12 cellular contexts compared by ENCODE assay signal in genomic region chr1:44649788-44650158, GRCh38.
"Had no signal": no experiment of that assay in that cellular context is flagged by ENCODE, and none has a peak within 500 bp of the region (broad histone marks: within the 10 kb centered on the region; RNA-seq: fewer than 3 reads in every experiment).

No MANE protein-coding gene starts in this region.

- H3K27ac Mint-ChIP-seq: activated CD4-positive, alpha-beta T cell treated with anti-CD3 and anti-CD28 coated beads, Interleukin-2, amount 10 ng/mL, durations not matched to agents 7 days and 5 days; activated naive CD8-positive, alpha-beta T cell treated with anti-CD3 and anti-CD28 coated beads for 36 hours; activated T-cell treated with anti-CD3 and anti-CD28 coated beads, Interleukin-2, amount 50 U/mL, for 72 hours; stimulated activated memory B cell treated with anti-CD40 and anti-IgM and Interleukin-4, amounts not matched to agents 10 μg/mL and 1 μg/mL and 100 μg/mL, for 72 hours had no signal

- DNase-seq: activated CD4-positive, alpha-beta T cell treated with anti-CD3 and anti-CD28 coated beads, Interleukin-2, amount 10 ng/mL, durations not matched to agents 7 days and 5 days; activated CD4-positive, CD25-positive, alpha-beta regulatory T cell; activated CD8-positive, alpha-beta memory T cell treated with anti-CD3 and anti-CD28 coated beads, Interleukin-2, amount 50 U/mL, for 48 hours; activated naive CD8-positive, alpha-beta T cell treated with anti-CD3 and anti-CD28 coated beads for 36 hours; activated T-cell treated with anti-CD3 and anti-CD28 coated beads, Interleukin-2, amount 50 U/mL, for 72 hours; stimulated activated CD4-positive, alpha-beta T cell treated with anti-CD3 and anti-CD28 coated beads, Interleukin-2, amount 100 ng/mL, for 48 hours; tibial artery; uterus had no signal

- H3K36me3 ChIP-seq: uterus had no signal

- H3K4me3 ChIP-seq: pancreas, tibial artery, uterus had no signal

- H3K9me3 ChIP-seq: pancreas, tibial artery, uterus had no signal

- ATAC-seq: activated T-cell treated with anti-CD3 and anti-CD28 coated beads, Interleukin-2, amount 50 U/mL, for 72 hours; pancreas; stimulated activated memory B cell treated with anti-CD40 and anti-IgM and Interleukin-4, amounts not matched to agents 10 μg/mL and 1 μg/mL and 100 μg/mL, for 72 hours had no signal

- H3K4me3 Mint-ChIP-seq: activated CD4-positive, alpha-beta T cell treated with anti-CD3 and anti-CD28 coated beads, Interleukin-2, amount 10 ng/mL, durations not matched to agents 7 days and 5 days; activated naive CD8-positive, alpha-beta T cell treated with anti-CD3 and anti-CD28 coated beads for 36 hours; activated T-cell treated with anti-CD3 and anti-CD28 coated beads, Interleukin-2, amount 50 U/mL, for 72 hours; stimulated activated memory B cell treated with anti-CD40 and anti-IgM and Interleukin-4, amounts not matched to agents 10 μg/mL and 1 μg/mL and 100 μg/mL, for 72 hours had no signal

- H3K36me3 Mint-ChIP-seq: activated naive CD8-positive, alpha-beta T cell treated with anti-CD3 and anti-CD28 coated beads for 36 hours had no signal

- H3K4me1 ChIP-seq: pancreas had no signal

- H3K9me3 Mint-ChIP-seq: activated CD4-positive, alpha-beta T cell treated with anti-CD3 and anti-CD28 coated beads, Interleukin-2, amount 10 ng/mL, durations not matched to agents 7 days and 5 days; activated naive CD8-positive, alpha-beta T cell treated with anti-CD3 and anti-CD28 coated beads for 36 hours; activated T-cell treated with anti-CD3 and anti-CD28 coated beads, Interleukin-2, amount 50 U/mL, for 72 hours; stimulated activated memory B cell treated with anti-CD40 and anti-IgM and Interleukin-4, amounts not matched to agents 10 μg/mL and 1 μg/mL and 100 μg/mL, for 72 hours had no signal

- H3K27me3 ChIP-seq: pancreas, tibial artery, uterus had no signal

- H3K27ac ChIP-seq: pancreas, tibial artery, uterus had no signal

- FAIRE-seq: endometrium, pancreas, TTC549 had no signal

- H3K27me3 Mint-ChIP-seq: activated CD4-positive, alpha-beta T cell treated with anti-CD3 and anti-CD28 coated beads, Interleukin-2, amount 10 ng/mL, durations not matched to agents 7 days and 5 days; activated naive CD8-positive, alpha-beta T cell treated with anti-CD3 and anti-CD28 coated beads for 36 hours; stimulated activated memory B cell treated with anti-CD40 and anti-IgM and Interleukin-4, amounts not matched to agents 10 μg/mL and 1 μg/mL and 100 μg/mL, for 72 hours had no signal

- H3K4me1 Mint-ChIP-seq: activated CD4-positive, alpha-beta T cell treated with anti-CD3 and anti-CD28 coated beads, Interleukin-2, amount 10 ng/mL, durations not matched to agents 7 days and 5 days; activated naive CD8-positive, alpha-beta T cell treated with anti-CD3 and anti-CD28 coated beads for 36 hours had no signal
